ENCODE assay signal across 27 cellular contexts in the genomic region with DNA sequence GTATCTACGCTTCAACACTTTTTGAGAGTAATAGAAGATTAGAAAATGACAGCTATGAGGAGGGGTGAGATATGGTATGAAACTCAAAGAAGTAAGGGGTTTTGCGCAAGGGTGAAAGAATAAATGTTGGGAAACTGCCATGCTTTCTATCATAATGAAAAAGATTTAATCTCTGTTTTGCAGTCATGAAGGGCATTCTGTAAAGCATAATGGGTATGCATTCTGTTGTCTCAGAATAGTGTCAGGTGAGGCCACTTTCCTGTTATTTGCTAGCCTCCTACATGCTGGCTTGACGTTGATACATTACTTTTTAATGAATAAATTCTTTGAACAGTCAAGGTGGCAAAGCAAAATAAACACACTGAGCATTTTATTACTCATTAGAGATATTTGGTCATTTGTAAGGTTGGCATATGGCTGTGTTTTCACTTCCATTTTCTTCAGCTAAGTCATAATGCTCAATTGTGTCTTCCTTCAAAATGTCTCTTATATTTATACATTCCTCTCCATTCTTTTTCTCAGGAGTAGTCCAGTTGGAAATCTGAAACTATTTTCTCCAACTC.
"Had no signal": no experiment of that assay in that cellular context is flagged by ENCODE, and none has a peak within 500 bp of the region (broad histone marks: within the 10 kb centered on the region; RNA-seq: fewer than 3 reads in every experiment).

No MANE protein-coding gene starts in this region.

- H3K4me1 ChIP-seq: esophagus muscularis mucosa, foreskin keratinocyte, heart left ventricle had no signal

- H3K36me3 ChIP-seq: esophagus muscularis mucosa, heart left ventricle, neutrophil, thoracic aorta had no signal

- H3K4me1 Mint-ChIP-seq: activated T-helper 17 cell treated with anti-CD3 and anti-CD28 coated beads, Interleukin-2, amount 50 U/mL, for 72 hours; naive B cell; stimulated activated effector memory CD8-positive, alpha-beta T cell treated with anti-CD3 and anti-CD28 coated beads, Interleukin-12 subunit alpha, Interleukin-12 subunit beta, amount 100 ng/mL, for 72 hours had no signal

- H3K4me3 ChIP-seq: esophagus muscularis mucosa, heart left ventricle, skin epidermis, thoracic aorta had no signal

- H3K27ac Mint-ChIP-seq: activated CD8-positive, alpha-beta T cell treated with anti-CD3 and anti-CD28 coated beads for 36 hours; activated T-helper 17 cell treated with anti-CD3 and anti-CD28 coated beads, Interleukin-2, amount 50 U/mL, for 72 hours; naive B cell; nephron progenitor cell; progenitor cell of endocrine pancreas; stimulated activated effector memory CD8-positive, alpha-beta T cell treated with anti-CD3 and anti-CD28 coated beads, Interleukin-12 subunit alpha, Interleukin-12 subunit beta, amount 100 ng/mL, for 72 hours; stimulated activated naive CD8-positive, alpha-beta T cell treated with anti-CD3 and anti-CD28 coated beads, Interleukin-15, Interleukin-2, amounts not matched to agents 100 ng/mL and 50 ng/mL, for 24 hours had no signal

- H3K4me3 Mint-ChIP-seq: activated CD8-positive, alpha-beta T cell treated with anti-CD3 and anti-CD28 coated beads for 36 hours; activated T-cell treated with anti-CD3 and anti-CD28 coated beads, Interleukin-2, amount 50 U/mL, for 4 hours; activated T-helper 17 cell treated with anti-CD3 and anti-CD28 coated beads, Interleukin-2, amount 50 U/mL, for 72 hours; naive B cell; nephron progenitor cell; stimulated activated effector memory CD8-positive, alpha-beta T cell treated with anti-CD3 and anti-CD28 coated beads, Interleukin-12 subunit alpha, Interleukin-12 subunit beta, amount 100 ng/mL, for 72 hours; stimulated activated naive CD8-positive, alpha-beta T cell treated with anti-CD3 and anti-CD28 coated beads, Interleukin-15, Interleukin-2, amounts not matched to agents 100 ng/mL and 50 ng/mL, for 24 hours had no signal

- H3K27ac ChIP-seq: esophagus muscularis mucosa, foreskin keratinocyte, heart left ventricle, neutrophil, skin epidermis, thoracic aorta had no signal

- ATAC-seq: activated CD8-positive, alpha-beta T cell treated with anti-CD3 and anti-CD28 coated beads for 36 hours; activated T-cell treated with anti-CD3 and anti-CD28 coated beads, Interleukin-2, amount 50 U/mL, for 4 hours; activated T-helper 17 cell treated with anti-CD3 and anti-CD28 coated beads, Interleukin-2, amount 50 U/mL, for 72 hours; foreskin keratinocyte; heart left ventricle; left ventricle myocardium superior; sciatic nerve; stimulated activated effector memory CD8-positive, alpha-beta T cell treated with anti-CD3 and anti-CD28 coated beads, Interleukin-12 subunit alpha, Interleukin-12 subunit beta, amount 100 ng/mL, for 72 hours had no signal

- H3K27me3 ChIP-seq: esophagus muscularis mucosa, foreskin keratinocyte, heart left ventricle, neutrophil had no signal

- H3K9me3 Mint-ChIP-seq: activated CD8-positive, alpha-beta T cell treated with anti-CD3 and anti-CD28 coated beads for 36 hours; activated T-cell treated with anti-CD3 and anti-CD28 coated beads, Interleukin-2, amount 50 U/mL, for 4 hours; activated T-helper 17 cell treated with anti-CD3 and anti-CD28 coated beads, Interleukin-2, amount 50 U/mL, for 72 hours; naive B cell; nephron progenitor cell; stimulated activated naive CD8-positive, alpha-beta T cell treated with anti-CD3 and anti-CD28 coated beads, Interleukin-15, Interleukin-2, amounts not matched to agents 100 ng/mL and 50 ng/mL, for 24 hours had no signal

- H3K27me3 Mint-ChIP-seq: naive B cell; progenitor cell of endocrine pancreas; stimulated activated naive CD8-positive, alpha-beta T cell treated with anti-CD3 and anti-CD28 coated beads, Interleukin-15, Interleukin-2, amounts not matched to agents 100 ng/mL and 50 ng/mL, for 24 hours had no signal

- H3K9me3 ChIP-seq: esophagus muscularis mucosa, heart left ventricle, neutrophil, thoracic aorta had no signal

- H3K36me3 Mint-ChIP-seq: naive B cell; stimulated activated effector memory CD8-positive, alpha-beta T cell treated with anti-CD3 and anti-CD28 coated beads, Interleukin-12 subunit alpha, Interleukin-12 subunit beta, amount 100 ng/mL, for 72 hours had no signal

- DNase-seq: activated CD4-positive, alpha-beta T cell treated with anti-CD3 and anti-CD28 coated beads, Interleukin-2, amount 50 U/mL, for 1 hour; activated CD4-positive, CD25-positive, alpha-beta regulatory T cell treated with anti-CD3 and anti-CD28 coated beads, Interleukin-2, amount 50 U/mL, for 72 hours; activated CD8-positive, alpha-beta T cell treated with anti-CD3 and anti-CD28 coated beads for 36 hours; activated gamma-delta T cell treated with Interleukin-2 at 50 U/mL for 16 hours; activated naive CD4-positive, alpha-beta T cell treated with anti-CD3 and anti-CD28 coated beads, Interleukin-2, amount 50 U/mL, for 16 hours; activated T-cell treated with anti-CD3 and anti-CD28 coated beads, Interleukin-2, amount 50 U/mL, for 4 hours; amniotic stem cell; caudate nucleus; cortex of kidney; foreskin keratinocyte; heart left ventricle; hypothalamus; left ventricle myocardium superior; naive B cell; nephron progenitor cell; retina; stimulated activated CD4-positive, alpha-beta T cell treated with anti-CD3 and anti-CD28 coated beads, Interleukin-4, amount 100 ng/mL, for 24 hours; T1000 had no signal
